ENCODE assay signal across 17 cellular contexts in genomic region chr3:18058666-18059065, GRCh38.
DNase-seq lines count a peak whose midpoint lies in the region; ATAC-seq, FAIRE-seq and TF ChIP-seq lines count a peak whose summit lies in the region.
"Had no signal": no experiment of that assay in that cellular context is flagged by ENCODE, and none has a peak within 500 bp of the region (broad histone marks: within the 10 kb centered on the region; RNA-seq: fewer than 3 reads in every experiment).

No MANE protein-coding gene starts in this region.

- 17 to 19% methylated on average over 2 of the region's 2 CpGs for WGBS in pancreas, 2 donors

- DNase-seq in LNCaP clone FGC (ENCODE audit: low read depth) (peak; percentile 70), PC-3 (peak; percentile 35), pancreas (no peak), type B pancreatic cell (ENCODE audit: extremely low spot score, unreplicated experiment) (no peak), WERI-Rb-1 (no peak), omental fat pad (ENCODE audit: low spot score) (no peak), NCI-H2227 treated with DMSO at 0.1 percent for 48 hours (lab: John Stamatoyannopoulos, UW) (no peak)
- DNase-seq: C1 segment of cervical spinal cord; Caco-2; CD8-positive, alpha-beta T cell; DMS153; DND-41; GOT3; HFFc6 had no signal

- H3K4me3 ChIP-seq in LNCaP clone FGC (ENCODE audit: low read depth, low read length) (no peak overlapping the region), PC-3 (ENCODE audit: low read length) (no peak overlapping the region), pancreas (no peak overlapping the region), WERI-Rb-1 (ENCODE audit: low read depth, low read length) (no peak overlapping the region)
- H3K4me3 ChIP-seq: HAP-1 had no signal

- H3F3A ChIP-seq in PC-3 (ENCODE audit: low read length, unreplicated experiment): no peaks in the 10 kb centered on the region

- intact Hi-C loops in PC-3 (cut with micrococcal nuclease): no loop called here
- intact Hi-C loops in pancreas (cut with DNase I): no loop called here

- no peak overlapping the region for H3K4me2 ChIP-seq in PC-3 (ENCODE audit: low read length)

- H4K20me1 ChIP-seq in PC-3 (ENCODE audit: low read length): no peaks in the 10 kb centered on the region

- H3K9me3 ChIP-seq in PC-3 (ENCODE audit: low read length): no peaks in the 10 kb centered on the region
- H3K9me3 ChIP-seq in pancreas: no peaks in the 10 kb centered on the region
- no peaks in the 10 kb centered on the region for H3K9me3 ChIP-seq in WERI-Rb-1 (ENCODE audit: severe bottlenecking)
- H3K9me3 ChIP-seq: HAP-1 had no signal

- peak overlapping the region; percentile 3; the same call in 1 of the 2 replicates for H2AFZ ChIP-seq in PC-3 (ENCODE audit: low read length)

- no peak overlapping the region for H3K9ac ChIP-seq in PC-3 (ENCODE audit: low read length)

- H3K79me2 ChIP-seq in PC-3 (ENCODE audit: low read length): no peaks in the 10 kb centered on the region

- peak overlapping the region; percentile 1 for H3K27ac Mint-ChIP-seq in type B pancreatic cell
- H3K27ac Mint-ChIP-seq: CD8-positive, alpha-beta T cell; HFFc6 had no signal

- BruUV-seq in PC-3 (replicated peaks; lab: Mats Ljungman, UMichigan): no TSS peak

- peaks cover 19% of the 10 kb centered on the region for H3K9me3 Mint-ChIP-seq in type B pancreatic cell

- H3K36me3 ChIP-seq in PC-3 (ENCODE audit: low read depth, low read length) (no peaks in the 10 kb centered on the region), pancreas (no peaks in the 10 kb centered on the region), WERI-Rb-1 (no peaks in the 10 kb centered on the region)
- H3K36me3 ChIP-seq: HAP-1 had no signal

- FAIRE-seq in pancreas (lab: Jason Lieb, UNC): no peak
- FAIRE-seq: G401.6, GM12892 had no signal

- H3K4me1 Mint-ChIP-seq in type B pancreatic cell (ENCODE audit: unreplicated experiment): no peaks in the 10 kb centered on the region

- no peak overlapping the region for H3K4me3 Mint-ChIP-seq in type B pancreatic cell
- H3K4me3 Mint-ChIP-seq: CD8-positive, alpha-beta T cell; HFFc6 had no signal

- CTCF ChIA-PET in PC-3 (lab: Charles Lee): no interaction called here

- 0 out of 2 replicates have a peak, but pooled peaks cover 4% of the 10 kb centered on the region for H3K9me2 ChIP-seq in PC-3 (replicated peaks; ENCODE audit: low read length)

- H3K27me3 Mint-ChIP-seq in type B pancreatic cell: no peaks in the 10 kb centered on the region

- POLR2A ChIA-PET in PC-3 (lab: Charles Lee; ENCODE audit: unreplicated experiment): no interaction called here

- TF ChIP-seq CTCF in LNCaP clone FGC (IDR thresholded peaks at IDR 0.05; ENCODE audit: control insufficient read depth, extremely low read depth, insufficient read depth) (no peak), PC-3 (conservative IDR thresholded peaks at IDR 0.05; ENCODE audit: low read depth, low read length) (no peak), pancreas (IDR thresholded peaks at IDR 0.05) (no peak), type B pancreatic cell (conservative IDR thresholded peaks at IDR 0.05) (no peak), WERI-Rb-1 (IDR thresholded peaks at IDR 0.05; ENCODE audit: low read depth, low read length) (no peak), omental fat pad (IDR thresholded peaks at IDR 0.05) (no peak)

- H3K4me1 ChIP-seq in PC-3 (ENCODE audit: insufficient read depth, low read length): peaks cover 17% of the 10 kb centered on the region
- H3K4me1 ChIP-seq in pancreas: peaks cover 0 to 6% (median 5%) of the 10 kb centered on the region in 3 donors
- H3K4me1 ChIP-seq: Caco-2, HAP-1 had no signal

- no peak for ATAC-seq in PC-3
- ATAC-seq in pancreas: peak; percentile 53 to 66 (median 60)
- no peak for ATAC-seq in omental fat pad (ENCODE audit: low FRiP score)
- ATAC-seq: CD8-positive, alpha-beta T cell had no signal

- peaks cover 7% of the 10 kb centered on the region for H3K36me3 Mint-ChIP-seq in type B pancreatic cell
- H3K36me3 Mint-ChIP-seq: CD8-positive, alpha-beta T cell had no signal

- no peak overlapping the region for H3K27ac ChIP-seq in PC-3 (ENCODE audit: low read length)
- H3K27ac ChIP-seq in pancreas: no peak overlapping the region
- no peak overlapping the region for H3K27ac ChIP-seq in WERI-Rb-1

- no peaks in the 10 kb centered on the region for H3K27me3 ChIP-seq in PC-3 (ENCODE audit: low read length)
- no peaks in the 10 kb centered on the region for H3K27me3 ChIP-seq in pancreas
- H3K27me3 ChIP-seq in WERI-Rb-1 (ENCODE audit: insufficient read depth, low read depth, severe bottlenecking): no peaks in the 10 kb centered on the region

Comparison
In these comparisons a context has a peak if more than half of its experiments do, and no peak if none do; other contexts are left out.
1. DNase-seq: peak in LNCaP clone FGC (single experiment) and PC-3 (single experiment); none in pancreas (0 of 6), type B pancreatic cell (single experiment), WERI-Rb-1 (single experiment), omental fat pad (single experiment) and NCI-H2227 treated with DMSO at 0.1 percent for 48 hours (single experiment).
2. ATAC-seq: peak in pancreas (4 of 4); none in PC-3 (single experiment) and omental fat pad (single experiment).